ENCODE assay signal across 8 cellular contexts in genomic region chr3:186826978-186827857, GRCh38. TPM values are rescaled to one million over a fixed set of nuclear protein-coding genes. Genes with fewer than 3 reads are reported as not detected.
DNase-seq lines count a peak whose midpoint lies in the region; ATAC-seq and TF ChIP-seq lines count a peak whose summit lies in the region.

No MANE protein-coding gene starts in this region.

- H3K27ac ChIP-seq in angular gyrus (ENCODE audit: low read depth, low read length): peak overlapping the region; percentile 46
- H3K27ac ChIP-seq in right cardiac atrium (ENCODE audit: low read length): no peak overlapping the region
- H3K27ac ChIP-seq in uterus: no peak overlapping the region

- H3K36me3 ChIP-seq in uterus: no peaks in the 10 kb centered on the region

- H3K9me3 ChIP-seq in right cardiac atrium (ENCODE audit: control insufficient read depth, low read length) (no peaks in the 10 kb centered on the region), uterus (no peaks in the 10 kb centered on the region)

- DNase-seq in NCI-H1694 (lab: John Stamatoyannopoulos, UW) (peak; percentile 37), T-helper 2 cell (peak; percentile 75 to 90 (median 82)), right cardiac atrium (peak; percentile 85 to 94 (median 93)), putamen (ENCODE audit: low spot score) (peak; percentile 86), uterus (peak; percentile 54 to 76)

- intact Hi-C loops in right cardiac atrium (cut with DNase I): no loop called here
- intact Hi-C loops in uterus (cut with DNase I; ENCODE audit: low total_unique reads): no loop called here

- no peak for TF ChIP-seq CTCF in uterus (IDR thresholded peaks at IDR 0.05)

- H3K4me1 ChIP-seq in right cardiac atrium (ENCODE audit: control insufficient read depth, insufficient read depth, low read length) (no peaks in the 10 kb centered on the region), uterus (peaks cover 0 to 7% of the 10 kb centered on the region in 2 donors)

- ATAC-seq in GM18499 (IDR thresholded peaks at IDR 0.05; ENCODE audit: insufficient read depth, unreplicated experiment) (peak; percentile 33), HG02885 (IDR thresholded peaks at IDR 0.05; ENCODE audit: poor library complexity, unreplicated experiment) (peak; percentile 92), right cardiac atrium (peak; percentile 94 to 95)

- H3K4me3 ChIP-seq in right cardiac atrium (ENCODE audit: low read length): peak overlapping the region; percentile 87
- peak overlapping the region; percentile 22 to 48 for H3K4me3 ChIP-seq in uterus

- WGBS in right cardiac atrium: 2% methylated on average over 80 of the region's 80 CpGs

- TF ChIP-seq POLR2A in uterus (IDR thresholded peaks at IDR 0.05): peak; percentile 8 to 42

- H3K27me3 ChIP-seq in right cardiac atrium (ENCODE audit: control insufficient read depth, insufficient read depth) (no peaks in the 10 kb centered on the region), uterus (peaks cover 0 to 40% of the 10 kb centered on the region in 2 donors)

RNA-seq across cellular contexts. Expression of gene ADIPOQ, which starts 15.3 kb away (rescaled TPM):
- total RNA-seq in right cardiac atrium (10 to 100 TPM in 1 of 4 donors, 1 to 10 TPM in 1, under 1 TPM in 2; 0.28 to 24.2 (median 0.73) TPM), uterus (not detected)
- polyA plus RNA-seq in right cardiac atrium: 9.3 TPM

RNA-seq across cellular contexts. Expression of gene RFC4, which starts 20.9 kb away (rescaled TPM):
- 10 to 100 TPM in 2 of 4 donors, 1 to 10 TPM in 2; 7.2 to 13.6 (median 10.4) TPM for total RNA-seq in right cardiac atrium
- polyA plus RNA-seq in right cardiac atrium: 10.0 TPM
- 10 to 100 TPM in 3 of 4 donors, 1 to 10 TPM in 1; 2.8 to 43.8 (median 26.6) TPM for total RNA-seq in uterus

RNA-seq across cellular contexts. Expression of gene EIF4A2, which starts 43.8 kb away (rescaled TPM):
- total RNA-seq in right cardiac atrium: 100 to 1,000 TPM; 252 to 436 (median 397) TPM
- polyA plus RNA-seq in right cardiac atrium: 378 TPM
- 1,000 to 10,000 TPM in 1 of 4 donors, 100 to 1,000 TPM in 3; 429 to 1,121 (median 514) TPM for total RNA-seq in uterus

Comparison
In these comparisons a context has a peak if more than half of its experiments do, and no peak if none do; other contexts are left out.
1. ATAC-seq: peak in every context shown above with its lines; median percentile 94 in right cardiac atrium; 92 in HG02885; 33 in GM18499.
2. DNase-seq: peak in every context shown above with its lines; median percentile 93 in right cardiac atrium; 86 in putamen; 82 in T-helper 2 cell; 65 in uterus; 37 in NCI-H1694.